In the genomic region with DNA sequence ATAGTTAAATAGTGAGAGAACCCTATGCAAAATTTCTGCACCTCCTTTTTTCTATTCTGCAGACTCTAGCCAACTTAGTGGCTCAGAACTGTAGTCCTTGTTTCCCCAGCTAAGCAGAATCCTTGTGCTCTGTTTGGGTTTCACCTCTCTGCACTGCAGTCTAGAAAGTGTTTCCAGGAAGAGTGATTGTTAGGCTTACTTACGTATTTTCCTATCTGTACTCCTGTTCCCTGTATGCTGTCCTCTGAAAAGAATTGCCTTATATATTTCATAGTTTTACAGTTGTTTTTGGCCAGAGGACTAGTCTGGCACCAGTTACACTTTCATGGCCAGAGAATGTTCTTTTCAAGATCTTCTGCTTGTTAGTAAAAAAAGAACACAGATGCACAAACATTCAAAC, we compare ENCODE assay signal across 25 cellular contexts.
"Had no signal": no experiment of that assay in that cellular context is flagged by ENCODE, and none has a peak within 500 bp of the region (broad histone marks: within the 10 kb centered on the region; RNA-seq: fewer than 3 reads in every experiment).

No MANE protein-coding gene starts in this region.

- H3K9me3 Mint-ChIP-seq: stimulated activated memory B cell treated with anti-CD40 and anti-IgM and Interleukin-4, amounts not matched to agents 10 μg/mL and 1 μg/mL and 100 μg/mL, for 72 hours; stimulated activated naive CD8-positive, alpha-beta T cell treated with anti-CD3 and anti-CD28 coated beads, Interleukin-15, amount 100 ng/mL, for 72 hours; type B pancreatic cell had no signal

- DNase-seq: hippocampal formation; kidney glomerular epithelial cell; left colon; left lung; lower lobe of right lung; mammary epithelial cell; mesenchymal stem cell; naive B cell; natural killer cell; ovary; right lobe of liver; stimulated activated CD4-positive, alpha-beta T cell treated with anti-CD3 and anti-CD28 coated beads, Interleukin-1b, Interleukin-23, amount 100 ng/mL, for 48 hours; stimulated activated CD4-positive, alpha-beta T cell treated with anti-CD3 and anti-CD28 coated beads, Interleukin-2, amount 100 ng/mL, for 48 hours; stimulated activated CD4-positive, alpha-beta T cell treated with anti-CD3 and anti-CD28 coated beads, Interleukin-4, amount 100 ng/mL, for 4 hours; stimulated activated CD8-positive, alpha-beta memory T cell treated with anti-CD3 and anti-CD28 coated beads, Interleukin-4, amount 100 ng/mL, for 48 hours; stimulated activated naive CD4-positive, alpha-beta T cell treated with Interleukin-2 at 50 U/mL for 16 hours; stimulated activated naive CD8-positive, alpha-beta T cell treated with anti-CD3 and anti-CD28 coated beads, Interleukin-15, amount 100 ng/mL, for 72 hours; substantia nigra had no signal

- ATAC-seq: left colon; left lung; lower lobe of right lung; natural killer cell; right lobe of liver; stimulated activated memory B cell treated with anti-CD40 and anti-IgM and Interleukin-4, amounts not matched to agents 10 μg/mL and 1 μg/mL and 100 μg/mL, for 72 hours; stimulated activated naive CD8-positive, alpha-beta T cell treated with anti-CD3 and anti-CD28 coated beads, Interleukin-15, amount 100 ng/mL, for 72 hours had no signal

- H3K27me3 Mint-ChIP-seq: naive B cell; progenitor cell of endocrine pancreas; stimulated activated memory B cell treated with anti-CD40 and anti-IgM and Interleukin-4, amounts not matched to agents 10 μg/mL and 1 μg/mL and 100 μg/mL, for 72 hours; stimulated activated naive CD8-positive, alpha-beta T cell treated with anti-CD3 and anti-CD28 coated beads, Interleukin-15, amount 100 ng/mL, for 72 hours; type B pancreatic cell had no signal

- H3K4me3 Mint-ChIP-seq: naive B cell; natural killer cell; stimulated activated memory B cell treated with anti-CD40 and anti-IgM and Interleukin-4, amounts not matched to agents 10 μg/mL and 1 μg/mL and 100 μg/mL, for 72 hours; stimulated activated naive CD8-positive, alpha-beta T cell treated with anti-CD3 and anti-CD28 coated beads, Interleukin-15, amount 100 ng/mL, for 72 hours; type B pancreatic cell had no signal

- H3K4me1 Mint-ChIP-seq: naive B cell; natural killer cell; stimulated activated memory B cell treated with anti-CD40 and anti-IgM and Interleukin-4, amounts not matched to agents 10 μg/mL and 1 μg/mL and 100 μg/mL, for 72 hours; stimulated activated naive CD8-positive, alpha-beta T cell treated with anti-CD3 and anti-CD28 coated beads, Interleukin-15, amount 100 ng/mL, for 72 hours had no signal

- H3K27ac Mint-ChIP-seq: naive B cell; natural killer cell; progenitor cell of endocrine pancreas; stimulated activated memory B cell treated with anti-CD40 and anti-IgM and Interleukin-4, amounts not matched to agents 10 μg/mL and 1 μg/mL and 100 μg/mL, for 72 hours; type B pancreatic cell had no signal

- H3K4me3 ChIP-seq: left lung, lower lobe of right lung, ovary, right atrium auricular region, right lobe of liver, smooth muscle cell, tibial nerve, vagina had no signal

- H3K36me3 Mint-ChIP-seq: naive B cell; natural killer cell; stimulated activated memory B cell treated with anti-CD40 and anti-IgM and Interleukin-4, amounts not matched to agents 10 μg/mL and 1 μg/mL and 100 μg/mL, for 72 hours; type B pancreatic cell had no signal
